ENCODE assay signal across 12 cellular contexts in genomic region chr11:36311926-36312592, GRCh38. TPM values are rescaled to one million over a fixed set of nuclear protein-coding genes. Genes with fewer than 3 reads are reported as not detected.
DNase-seq lines count a peak whose midpoint lies in the region; ATAC-seq and TF ChIP-seq lines count a peak whose summit lies in the region.
"Had no signal": no experiment of that assay in that cellular context is flagged by ENCODE, and none has a peak within 500 bp of the region (broad histone marks: within the 10 kb centered on the region; RNA-seq: fewer than 3 reads in every experiment).

No MANE protein-coding gene starts in this region.

- intact Hi-C loops in PC-3 (cut with micrococcal nuclease): no loop called here
- intact Hi-C loops in activated CD4-positive, alpha-beta T cell treated with anti-CD3 and anti-CD28 coated beads, Interleukin-2, amount 10 ng/mL, durations not matched to agents 24 days and 14 days (cut with micrococcal nuclease): no loop called here

- peaks cover 30% of the 10 kb centered on the region for H3K27me3 Mint-ChIP-seq in activated CD4-positive, alpha-beta T cell treated with anti-CD3 and anti-CD28 coated beads, Interleukin-2, amount 10 ng/mL, durations not matched to agents 24 days and 14 days

- H4K20me1 ChIP-seq in Loucy (ENCODE audit: insufficient read depth, low read length, poor library complexity, severe bottlenecking) (no peaks in the 10 kb centered on the region), PC-3 (ENCODE audit: low read length) (no peaks in the 10 kb centered on the region)

- no peaks in the 10 kb centered on the region for H3K36me3 Mint-ChIP-seq in activated CD4-positive, alpha-beta T cell treated with anti-CD3 and anti-CD28 coated beads, Interleukin-2, amount 10 ng/mL, durations not matched to agents 24 days and 14 days (ENCODE audit: low read depth)

- H3K9me3 ChIP-seq in Loucy (ENCODE audit: insufficient read depth, low read depth, low read length) (no peaks in the 10 kb centered on the region), PC-3 (ENCODE audit: low read length) (no peaks in the 10 kb centered on the region)

- CTCF ChIA-PET in PC-3 (lab: Charles Lee): interaction anchor here (0.8 kb wide), 1 partner anchor 167 kb away, joined by 6 read pairs; no protein-coding TSS in a partner anchor

- no peak overlapping the region for H3K27ac Mint-ChIP-seq in activated CD4-positive, alpha-beta T cell treated with anti-CD3 and anti-CD28 coated beads, Interleukin-2, amount 10 ng/mL, durations not matched to agents 24 days and 14 days

- peak overlapping the region; percentile 80 for H3K27ac ChIP-seq in PC-3 (ENCODE audit: low read length)

- H3K36me3 ChIP-seq in Loucy (ENCODE audit: insufficient read depth, low read length): no peaks in the 10 kb centered on the region
- H3K36me3 ChIP-seq in PC-3 (ENCODE audit: low read depth, low read length): no peaks in the 10 kb centered on the region

- H3K4me3 ChIP-seq in Loucy (ENCODE audit: low read length, poor library complexity, severe bottlenecking): no peak overlapping the region
- no peak overlapping the region for H3K4me3 ChIP-seq in PC-3 (ENCODE audit: low read length)

- peaks cover 4% of the 10 kb centered on the region for H3K9me3 Mint-ChIP-seq in activated CD4-positive, alpha-beta T cell treated with anti-CD3 and anti-CD28 coated beads, Interleukin-2, amount 10 ng/mL, durations not matched to agents 24 days and 14 days

- H3K9ac ChIP-seq in Loucy (ENCODE audit: low read depth, low read length, poor library complexity, severe bottlenecking): no peak overlapping the region
- peak overlapping the region; percentile 8; the same call in 1 of the 2 replicates for H3K9ac ChIP-seq in PC-3 (ENCODE audit: low read length)

- peak; percentile 45 for ATAC-seq in PC-3

- H3K9me2 ChIP-seq in Loucy (replicated peaks; ENCODE audit: low read depth, low read length) (no peaks in the 10 kb centered on the region), PC-3 (replicated peaks; ENCODE audit: low read length) (no peaks in the 10 kb centered on the region)

- H3K4me3 Mint-ChIP-seq in activated CD4-positive, alpha-beta T cell treated with anti-CD3 and anti-CD28 coated beads, Interleukin-2, amount 10 ng/mL, durations not matched to agents 24 days and 14 days: no peak overlapping the region

- H2AFZ ChIP-seq in Loucy (ENCODE audit: low read length) (no peak overlapping the region), PC-3 (ENCODE audit: low read length) (no peak overlapping the region)

- H3K4me2 ChIP-seq in Loucy (ENCODE audit: low read depth, low read length, poor library complexity, severe bottlenecking) (peak overlapping the region; percentile 0), PC-3 (ENCODE audit: low read length) (peak overlapping the region; percentile 57)

- BruUV-seq in PC-3 (replicated peaks; lab: Mats Ljungman, UMichigan): no TSS peak

- POLR2A ChIA-PET in PC-3 (lab: Charles Lee; ENCODE audit: unreplicated experiment): no interaction called here

- H3K79me2 ChIP-seq in Loucy (ENCODE audit: insufficient read depth, low read length) (no peaks in the 10 kb centered on the region), PC-3 (ENCODE audit: low read length) (no peaks in the 10 kb centered on the region)

- TF ChIP-seq CTCF in Loucy (conservative IDR thresholded peaks at IDR 0.05; ENCODE audit: low read length): no peak
- no peak for TF ChIP-seq CTCF in PC-3 (conservative IDR thresholded peaks at IDR 0.05; ENCODE audit: low read depth, low read length)

- H3K27me3 ChIP-seq in Loucy (ENCODE audit: insufficient read depth, low read length, poor library complexity, severe bottlenecking) (no peaks in the 10 kb centered on the region), PC-3 (ENCODE audit: low read length) (no peaks in the 10 kb centered on the region)

- peaks cover under 1% of the 10 kb centered on the region for H3K4me1 Mint-ChIP-seq in activated CD4-positive, alpha-beta T cell treated with anti-CD3 and anti-CD28 coated beads, Interleukin-2, amount 10 ng/mL, durations not matched to agents 24 days and 14 days

- DNase-seq in Daoy (ENCODE audit: low read depth): peak; percentile 60
- DNase-seq in PC-3: no peak
- DNase-seq in kidney tubule cell (ENCODE audit: low spot score): peak; percentile 68
- DNase-seq in superior temporal gyrus (ENCODE audit: extremely low spot score): no peak
- DNase-seq in stimulated activated CD4-positive, alpha-beta T cell treated with anti-CD3 and anti-CD28 coated beads, Interleukin-2, amount 100 ng/mL, for 48 hours: no peak
- no peak for DNase-seq in activated CD4-positive, alpha-beta T cell treated with anti-CD3 and anti-CD28 coated beads, Interleukin-2, amount 10 ng/mL, durations not matched to agents 24 days and 14 days
- DNase-seq in KG1 (lab: John Stamatoyannopoulos, UW): no peak
- DNase-seq: effector CD8-positive, alpha-beta T cell; stimulated activated CD4-positive, alpha-beta T cell treated with anti-CD3 and anti-CD28 coated beads, Interleukin-1b, Interleukin-23, amount 100 ng/mL, for 48 hours; stimulated activated naive CD4-positive, alpha-beta T cell had no signal

- H3K4me1 ChIP-seq in Loucy (ENCODE audit: insufficient read depth, low read length, poor library complexity, severe bottlenecking) (peaks cover 37% of the 10 kb centered on the region), PC-3 (ENCODE audit: insufficient read depth, low read length) (peaks cover 46% of the 10 kb centered on the region)

- no peaks in the 10 kb centered on the region for H3F3A ChIP-seq in Loucy (ENCODE audit: low read depth)
- H3F3A ChIP-seq in PC-3 (ENCODE audit: low read length, unreplicated experiment): no peaks in the 10 kb centered on the region

RNA-seq across cellular contexts. Expression of gene PRR5L, which starts 16.0 kb away (rescaled TPM):
- 51.8 and 69.9 TPM in 2 replicates for total RNA-seq in Daoy (2014; rRNA removed; shearing (Covaris generic))
- 1.3 and 4.7 TPM in 2 replicates for total RNA-seq in PC-3 (2014; rRNA removed)
- total RNA-seq in activated CD4-positive, alpha-beta T cell treated with anti-CD3 and anti-CD28 coated beads, Interleukin-2, amount 10 ng/mL, durations not matched to agents 24 days and 14 days: 52.3 and 54.5 TPM in 2 replicates
- total RNA-seq: OCI-LY7 had no signal

RNA-seq across cellular contexts. Expression of gene COMMD9, which starts 22.8 kb away (rescaled TPM):
- total RNA-seq in Daoy (2014; rRNA removed; shearing (Covaris generic)): 23.9 and 43.5 TPM in 2 replicates
- 54.8 and 70.8 TPM in 2 replicates for total RNA-seq in PC-3 (2014; rRNA removed)
- 39.0 and 42.3 TPM in 2 replicates for total RNA-seq in activated CD4-positive, alpha-beta T cell treated with anti-CD3 and anti-CD28 coated beads, Interleukin-2, amount 10 ng/mL, durations not matched to agents 24 days and 14 days

Comparison
In these comparisons a context has a peak if more than half of its experiments do, and no peak if none do; other contexts are left out.
1. DNase-seq: peak in Daoy (single experiment) and kidney tubule cell (single experiment); none in PC-3 (single experiment), superior temporal gyrus (single experiment), stimulated activated CD4-positive, alpha-beta T cell treated with anti-CD3 and anti-CD28 coated beads, Interleukin-2, amount 100 ng/mL, for 48 hours (0 of 2), activated CD4-positive, alpha-beta T cell treated with anti-CD3 and anti-CD28 coated beads, Interleukin-2, amount 10 ng/mL, durations not matched to agents 24 days and 14 days (single experiment) and KG1 (single experiment).